Comparison of ENCODE assay signal across 16 cellular contexts in the genomic region with DNA sequence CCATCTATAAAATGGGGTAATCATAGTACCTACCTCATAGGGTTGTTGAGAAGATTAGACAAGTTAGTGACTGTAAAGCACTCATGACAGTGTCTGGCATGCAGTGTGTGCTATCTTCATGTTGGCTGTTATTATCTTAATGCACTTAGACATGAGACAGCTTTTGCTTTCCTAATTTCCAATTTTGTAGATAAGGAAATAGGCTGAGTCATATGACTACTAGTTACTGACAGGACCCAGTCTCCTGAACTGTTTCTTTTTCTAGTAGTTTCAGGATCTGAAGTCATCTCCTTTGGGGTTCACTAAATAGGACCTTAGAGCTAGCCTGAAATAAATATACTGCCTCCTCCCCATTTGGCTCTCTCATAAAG.
"Had no signal": no experiment of that assay in that cellular context is flagged by ENCODE, and none has a peak within 500 bp of the region (broad histone marks: within the 10 kb centered on the region; RNA-seq: fewer than 3 reads in every experiment).

No MANE protein-coding gene starts in this region.

- DNase-seq: activated CD8-positive, alpha-beta memory T cell treated with anti-CD3 and anti-CD28 coated beads for 24 hours; activated CD8-positive, alpha-beta memory T cell treated with anti-CD3 and anti-CD28 coated beads, Interleukin-2, amount 50 U/mL, for 48 hours; activated gamma-delta T cell treated with Interleukin-2 at 50 U/mL for 16 hours; effector CD8-positive, alpha-beta T cell; foreskin fibroblast; mammary epithelial cell; small intestine; stimulated activated CD4-positive, alpha-beta T cell treated with anti-CD3 and anti-CD28 coated beads, Interleukin-4, amount 100 ng/mL, for 1 hour; stimulated activated naive CD8-positive, alpha-beta T cell treated with anti-CD3 and anti-CD28 coated beads, Interleukin-15, amount 100 ng/mL, for 72 hours; T1000; transverse colon had no signal

- H3K4me1 ChIP-seq: vagina had no signal

- H3K9me3 ChIP-seq: suprapubic skin, transverse colon, vagina had no signal

- H3K9me3 Mint-ChIP-seq: dendritic cell treated with granulocyte-macrophage colony-stimulating factor and Interleukin-4, amounts not matched to agents 40 ng/mL and 50 ng/mL, for 4 days; stimulated activated naive CD8-positive, alpha-beta T cell treated with anti-CD3 and anti-CD28 coated beads, Interleukin-15, amount 100 ng/mL, for 72 hours had no signal

- H3K4me3 Mint-ChIP-seq: activated naive CD8-positive, alpha-beta T cell; dendritic cell treated with granulocyte-macrophage colony-stimulating factor and Interleukin-4, amounts not matched to agents 40 ng/mL and 50 ng/mL, for 4 days; stimulated activated naive CD8-positive, alpha-beta T cell treated with anti-CD3 and anti-CD28 coated beads, Interleukin-15, amount 100 ng/mL, for 72 hours had no signal

- H3K36me3 ChIP-seq: cardiac muscle cell, suprapubic skin, transverse colon, vagina had no signal

- H3K27me3 ChIP-seq: cardiac muscle cell, vagina had no signal

- H3K27ac Mint-ChIP-seq: activated naive CD8-positive, alpha-beta T cell; dendritic cell treated with granulocyte-macrophage colony-stimulating factor and Interleukin-4, amounts not matched to agents 40 ng/mL and 50 ng/mL, for 4 days; stimulated activated naive CD8-positive, alpha-beta T cell treated with anti-CD3 and anti-CD28 coated beads, Interleukin-15, amount 100 ng/mL, for 72 hours had no signal

- H3K27ac ChIP-seq: cardiac muscle cell, suprapubic skin, transverse colon, vagina had no signal

- H3K4me3 ChIP-seq: cardiac muscle cell, suprapubic skin, transverse colon, vagina had no signal

- H3K27me3 Mint-ChIP-seq: dendritic cell treated with granulocyte-macrophage colony-stimulating factor and Interleukin-4, amounts not matched to agents 40 ng/mL and 50 ng/mL, for 4 days; stimulated activated naive CD8-positive, alpha-beta T cell treated with anti-CD3 and anti-CD28 coated beads, Interleukin-15, amount 100 ng/mL, for 72 hours had no signal
